In the genomic region with DNA sequence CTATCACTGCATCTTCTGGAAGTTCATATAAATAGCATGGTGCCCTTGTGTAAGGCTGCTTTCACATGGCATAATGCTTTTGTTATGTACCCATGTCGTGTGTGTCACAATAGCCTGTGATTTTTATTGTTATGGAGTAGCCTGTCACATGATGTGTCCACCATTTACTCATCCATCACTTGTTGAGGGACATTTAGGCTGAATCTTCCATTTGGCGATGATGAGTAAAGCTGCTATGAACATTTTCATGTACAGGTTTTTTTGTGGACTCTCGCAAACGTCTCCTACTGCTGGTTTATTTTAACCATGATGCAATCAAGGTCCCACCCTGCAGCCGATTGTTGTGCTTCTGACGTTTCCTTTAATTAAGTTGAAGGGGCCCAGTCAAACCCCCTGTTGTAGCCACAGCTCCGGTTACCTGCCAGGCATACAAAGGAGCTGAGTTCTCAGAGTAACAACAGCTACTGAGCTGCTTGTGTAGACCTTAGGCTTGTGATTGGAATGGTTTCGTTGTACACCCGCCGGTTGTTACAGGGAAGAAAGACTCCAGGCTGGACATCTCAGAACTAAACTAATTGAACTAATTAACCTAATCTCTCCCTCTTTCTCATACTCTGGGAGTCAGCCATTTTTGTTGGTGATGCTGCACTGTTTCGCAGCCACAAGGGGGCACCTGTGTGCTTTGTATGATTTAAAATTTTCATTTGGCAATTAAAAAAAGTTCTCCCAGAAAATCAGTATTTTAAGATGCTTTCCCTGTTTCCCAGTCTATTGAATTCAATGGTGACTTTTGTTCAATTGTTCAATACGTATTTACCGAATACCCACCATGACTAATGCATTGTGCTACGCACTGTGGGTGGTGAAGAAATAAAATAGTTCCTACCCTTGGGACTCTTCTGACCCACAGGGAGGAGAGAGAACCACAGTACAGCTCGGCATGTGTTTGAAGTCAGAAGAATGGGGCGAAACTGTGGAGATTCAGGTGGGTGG, we compare ENCODE assay signal across 8 cellular contexts.
DNase-seq lines count a peak whose midpoint lies in the region; ATAC-seq and TF ChIP-seq lines count a peak whose summit lies in the region.

No MANE protein-coding gene starts in this region.

- no peak overlapping the region for H3K4me3 ChIP-seq in lower lobe of right lung

- no peaks in the 10 kb centered on the region for H3K27me3 ChIP-seq in lower lobe of right lung (ENCODE audit: low read depth)

- H3K27ac ChIP-seq in VCaP (no peak overlapping the region), lower lobe of right lung (no peak overlapping the region)

- TF ChIP-seq CTCF in VCaP (conservative IDR thresholded peaks at IDR 0.05) (peak; percentile 95), lower lobe of right lung (IDR thresholded peaks at IDR 0.05) (peak; percentile 93)

- H3K9me3 ChIP-seq in lower lobe of right lung = no peaks in the 10 kb centered on the region

- DNase-seq in DMS 273 (lab: John Stamatoyannopoulos, UW; ENCODE audit: unreplicated experiment) (peak; percentile 55), DMS 273 treated with DMSO at 0.1 percent for 48 hours (lab: John Stamatoyannopoulos, UW) (no peak), NCI-H1105 treated with DMSO at 0.1 percent for 48 hours (lab: John Stamatoyannopoulos, UW) (peak; percentile 72), dedifferentiated amniotic fluid mesenchymal stem cell (ENCODE audit: extremely low spot score) (peak; percentile 42), lower lobe of right lung (no peak)
- peak; percentile 13 for DNase-seq in stimulated activated CD8-positive, alpha-beta memory T cell treated with anti-CD3 and anti-CD28 coated beads, Interleukin-4, amount 100 ng/mL, for 24 hours (ENCODE audit: low read depth)

- peak; percentile 63 to 70 for ATAC-seq in lower lobe of right lung
- no peak for ATAC-seq in GM18873 (IDR thresholded peaks at IDR 0.05; ENCODE audit: low FRiP score, unreplicated experiment)

- H3K36me3 ChIP-seq in lower lobe of right lung = no peaks in the 10 kb centered on the region

- no peaks in the 10 kb centered on the region for H3K4me1 ChIP-seq in lower lobe of right lung

- intact Hi-C loops in lower lobe of right lung (cut with DNase I) = loop anchor here (10.0 kb wide), 1 partner anchor 738 kb away; no protein-coding TSS in a partner anchor

Comparison
In these comparisons a context has a peak if more than half of its experiments do, and no peak if none do; other contexts are left out.
1. DNase-seq: peak in DMS 273 (single experiment), NCI-H1105 treated with DMSO at 0.1 percent for 48 hours (single experiment), dedifferentiated amniotic fluid mesenchymal stem cell (single experiment) and stimulated activated CD8-positive, alpha-beta memory T cell treated with anti-CD3 and anti-CD28 coated beads, Interleukin-4, amount 100 ng/mL, for 24 hours (single experiment); none in DMS 273 treated with DMSO at 0.1 percent for 48 hours (single experiment) and lower lobe of right lung (single experiment).